8 cellular contexts compared by ENCODE assay signal in genomic region chr17:50560185-50560824, GRCh38. TPM values are rescaled to one million over a fixed set of nuclear protein-coding genes. Genes with fewer than 3 reads are reported as not detected.
DNase-seq lines count a peak whose midpoint lies in the region; ATAC-seq and TF ChIP-seq lines count a peak whose summit lies in the region.

TSS of gene CACNA1G (plus strand) at chr17:50560715. CDS start at chr17:50561460, 745 bp downstream.

- no peak for TF ChIP-seq CTCF in AG04449 (IDR thresholded peaks at IDR 0.05; ENCODE audit: insufficient read depth, low read length, missing control alignments)

- ATAC-seq in GM18868 (IDR thresholded peaks at IDR 0.05; ENCODE audit: unreplicated experiment) (peak; percentile 87), HG03097 (IDR thresholded peaks at IDR 0.05; ENCODE audit: low FRiP score, unreplicated experiment) (peak; percentile 76)

- DNase-seq in AG04449 (ENCODE audit: low read depth, low spot score) (no peak), NCI-H2196 treated with DMSO at 0.1 percent for 48 hours (lab: John Stamatoyannopoulos, UW; ENCODE audit: unreplicated experiment) (peak; percentile 60), cerebellum (ENCODE audit: low spot score) (peak; percentile 88), left kidney (ENCODE audit: low read depth, low spot score) (peak; percentile 97)
- peak; percentile 80 for DNase-seq in activated CD4-positive, alpha-beta T cell treated with anti-CD3 and anti-CD28 coated beads for 1 hour
- peak; percentile 65 to 83 (median 74) for DNase-seq in stimulated activated CD4-positive, alpha-beta T cell treated with anti-CD3 and anti-CD28 coated beads, Interleukin-1b, Interleukin-23, amount 100 ng/mL, for 24 hours (ENCODE audit: low read depth in 4 of 4, low spot score in 1 of 4)

- CTCF ChIA-PET in AG04449 (lab: Yijun Ruan, JAX): interaction anchor here (0.7 to 7.0 kb wide), 9 partner anchors 9 to 353 kb away, joined by 3 to 69 read pairs (median 4); partner anchors contain the start of genes LRRC59 and SPATA20

- POLR2A ChIA-PET in AG04449 (lab: Yijun Ruan, JAX): no interaction called here

- peak within 1 kb of the TSS; percentile 49 for H3K4me3 ChIP-seq in AG04449 (ENCODE audit: low read depth, low read length)

RNA-seq across cellular contexts. Expression of gene CACNA1G, which starts in this region (rescaled TPM):
- total RNA-seq in cerebellum: 32.8 TPM
